ENCODE assay signal across 25 cellular contexts in genomic region chr7:134405299-134405698, GRCh38.
"Had no signal": no experiment of that assay in that cellular context is flagged by ENCODE, and none has a peak within 500 bp of the region (broad histone marks: within the 10 kb centered on the region; RNA-seq: fewer than 3 reads in every experiment).

No MANE protein-coding gene starts in this region.

- H3K36me3 ChIP-seq: colonic mucosa, esophagus muscularis mucosa, esophagus squamous epithelium, gastrocnemius medialis, gastroesophageal sphincter, heart left ventricle, heart right ventricle had no signal

- DNase-seq: colonic mucosa; cortex of kidney; dermis blood vessel endothelial cell; dorsolateral prefrontal cortex; effector CD4-positive, alpha-beta T cell; effector CD8-positive, alpha-beta T cell; effector memory CD4-positive, alpha-beta T cell; effector memory CD8-positive, alpha-beta T cell; endodermal cell; erythroblast; esophagus squamous epithelium; foreskin fibroblast; foreskin keratinocyte; foreskin melanocyte; gastrocnemius medialis; glutamatergic neuron; head of caudate nucleus; heart left ventricle; heart right ventricle had no signal

- H3K27ac Mint-ChIP-seq: dendritic cell treated with granulocyte-macrophage colony-stimulating factor and Interleukin-4, amounts not matched to agents 40 ng/mL and 50 ng/mL, for 4 days; effector memory CD8-positive, alpha-beta T cell; endodermal cell had no signal

- H3K4me3 ChIP-seq: colonic mucosa, coronary artery, dorsolateral prefrontal cortex, esophagus muscularis mucosa, esophagus squamous epithelium, gastrocnemius medialis, gastroesophageal sphincter, heart left ventricle, heart right ventricle had no signal

- H3K9me3 Mint-ChIP-seq: dendritic cell treated with granulocyte-macrophage colony-stimulating factor and Interleukin-4, amounts not matched to agents 40 ng/mL and 50 ng/mL, for 4 days; endodermal cell had no signal

- H3K4me3 Mint-ChIP-seq: dendritic cell treated with granulocyte-macrophage colony-stimulating factor and Interleukin-4, amounts not matched to agents 40 ng/mL and 50 ng/mL, for 4 days; effector memory CD8-positive, alpha-beta T cell; endodermal cell had no signal

- H3K9me3 ChIP-seq: colonic mucosa, esophagus muscularis mucosa, esophagus squamous epithelium, gastrocnemius medialis, gastroesophageal sphincter, heart left ventricle, heart right ventricle had no signal

- H3K27me3 ChIP-seq: colonic mucosa, esophagus squamous epithelium, gastrocnemius medialis had no signal

- ATAC-seq: effector memory CD8-positive, alpha-beta T cell; esophagus mucosa; foreskin keratinocyte; gastrocnemius medialis; gastroesophageal sphincter; heart left ventricle; heart right ventricle had no signal

- H3K4me1 ChIP-seq: colonic mucosa, esophagus muscularis mucosa, esophagus squamous epithelium, foreskin keratinocyte, gastrocnemius medialis, gastroesophageal sphincter, heart left ventricle, heart right ventricle had no signal

- H3K27ac ChIP-seq: colonic mucosa, coronary artery, dorsolateral prefrontal cortex, epithelial cell of prostate, esophagus muscularis mucosa, esophagus squamous epithelium, foreskin keratinocyte, gastrocnemius medialis, gastroesophageal sphincter, heart left ventricle, heart right ventricle had no signal
